Comparison of ENCODE assay signal across 31 cellular contexts in genomic region chr18:38402509-38402908, GRCh38.
"Had no signal": no experiment of that assay in that cellular context is flagged by ENCODE, and none has a peak within 500 bp of the region (broad histone marks: within the 10 kb centered on the region; RNA-seq: fewer than 3 reads in every experiment).

No MANE protein-coding gene starts in this region.

- DNase-seq: activated CD4-positive, alpha-beta T cell treated with anti-CD3 and anti-CD28 coated beads for 36 hours; activated CD4-positive, alpha-beta T cell treated with anti-CD3 and anti-CD28 coated beads, Interleukin-2, amount 10 ng/mL, durations not matched to agents 7 days and 5 days; activated CD4-positive, alpha-beta T cell treated with anti-CD3 and anti-CD28 coated beads, Interleukin-2, amount 50 U/mL, for 48 hours; activated CD8-positive, alpha-beta T cell treated with anti-CD3 and anti-CD28 coated beads, Interleukin-2, amount 10 ng/mL, durations not matched to agents 7 days and 5 days; activated gamma-delta T cell; activated naive CD4-positive, alpha-beta T cell treated with Interleukin-2 at 50 U/mL for 16 hours; activated naive CD8-positive, alpha-beta T cell treated with anti-CD3 and anti-CD28 coated beads, Interleukin-2, amount 10 ng/mL, durations not matched to agents 7 days and 5 days; activated T-cell treated with anti-CD3 and anti-CD28 coated beads, Interleukin-2, amount 50 U/mL, for 24 hours; amygdala; NCI-H1048; NCI-H1105 treated with DMSO at 0.1 percent for 48 hours; NCI-H1436; NCI-H1694; NCI-H2029; NCI-H2171 treated with DMSO at 0.1 percent for 48 hours; NCI-H2227 treated with DMSO at 0.1 percent for 48 hours; NCI-H446; NCI-H510A treated with DMSO at 0.1 percent for 48 hours; NCI-H526 treated with DMSO at 0.1 percent for 48 hours; NCI-H82; PC-3; Peyer's patch; RPMI8226; SHP77 treated with DMSO at 0.1 percent for 48 hours; SK-N-SH had no signal

- H3K4me1 Mint-ChIP-seq: activated CD4-positive, alpha-beta T cell treated with anti-CD3 and anti-CD28 coated beads, Interleukin-2, amount 10 ng/mL, durations not matched to agents 7 days and 5 days; activated naive CD4-positive, alpha-beta T cell treated with anti-CD3 and anti-CD28 coated beads, Interleukin-2, amount 50 U/mL, for 24 hours; activated naive CD8-positive, alpha-beta T cell treated with anti-CD3 and anti-CD28 coated beads, Interleukin-2, amount 10 ng/mL, durations not matched to agents 7 days and 5 days; central memory CD8-positive, alpha-beta T cell had no signal

- H3K27ac Mint-ChIP-seq: activated CD4-positive, alpha-beta T cell treated with anti-CD3 and anti-CD28 coated beads for 36 hours; activated CD4-positive, alpha-beta T cell treated with anti-CD3 and anti-CD28 coated beads, Interleukin-2, amount 10 ng/mL, durations not matched to agents 7 days and 5 days; activated CD8-positive, alpha-beta T cell treated with anti-CD3 and anti-CD28 coated beads, Interleukin-2, amount 10 ng/mL, durations not matched to agents 7 days and 5 days; activated naive CD4-positive, alpha-beta T cell treated with anti-CD3 and anti-CD28 coated beads, Interleukin-2, amount 50 U/mL, for 24 hours; activated naive CD8-positive, alpha-beta T cell treated with anti-CD3 and anti-CD28 coated beads, Interleukin-2, amount 10 ng/mL, durations not matched to agents 7 days and 5 days; activated T-cell treated with anti-CD3 and anti-CD28 coated beads, Interleukin-2, amount 50 U/mL, for 24 hours; activated T-helper 2 cell treated with anti-CD3 and anti-CD28 coated beads, Interferon-gamma antibody, Interleukin-2, Interleukin-4, amounts not matched to agents 10 μg/mL and 5 μg/mL and 100 μg/mL, durations not matched to agents 14 hours and 24 hours and 36 hours; T-helper 1 cell treated with Interleukin-12 subunit alpha and Interleukin-12 subunit beta and Interleukin-4 antibody, amounts not matched to agents 30 μg/mL and 1 μg/mL, for 36 hours; T-helper 2 cell treated with Interferon-gamma antibody and Interleukin-4, amounts not matched to agents 5 μg/mL and 100 μg/mL, for 36 hours had no signal

- H3K9me3 Mint-ChIP-seq: activated naive CD4-positive, alpha-beta T cell treated with anti-CD3 and anti-CD28 coated beads, Interleukin-2, amount 50 U/mL, for 24 hours; activated T-helper 2 cell treated with anti-CD3 and anti-CD28 coated beads, Interferon-gamma antibody, Interleukin-2, Interleukin-4, amounts not matched to agents 10 μg/mL and 5 μg/mL and 100 μg/mL, durations not matched to agents 14 hours and 24 hours and 36 hours; T-helper 1 cell treated with Interleukin-12 subunit alpha and Interleukin-12 subunit beta and Interleukin-4 antibody, amounts not matched to agents 30 μg/mL and 1 μg/mL, for 36 hours had no signal

- H3K36me3 Mint-ChIP-seq: activated naive CD4-positive, alpha-beta T cell treated with anti-CD3 and anti-CD28 coated beads, Interleukin-2, amount 50 U/mL, for 24 hours; activated naive CD8-positive, alpha-beta T cell treated with anti-CD3 and anti-CD28 coated beads, Interleukin-2, amount 10 ng/mL, durations not matched to agents 7 days and 5 days had no signal

- ATAC-seq: activated CD4-positive, alpha-beta T cell treated with anti-CD3 and anti-CD28 coated beads for 36 hours; activated CD4-positive, CD25-positive, alpha-beta regulatory T cell treated with anti-CD3 and anti-CD28 coated beads, Interleukin-2, amount 50 U/mL, for 24 hours; activated CD8-positive, alpha-beta T cell treated with anti-CD3 and anti-CD28 coated beads, Interleukin-2, amount 10 ng/mL, durations not matched to agents 7 days and 5 days; PC-3 had no signal

- H3K27me3 Mint-ChIP-seq: activated CD4-positive, alpha-beta T cell treated with anti-CD3 and anti-CD28 coated beads for 36 hours; activated CD4-positive, alpha-beta T cell treated with anti-CD3 and anti-CD28 coated beads, Interleukin-2, amount 10 ng/mL, durations not matched to agents 7 days and 5 days; activated naive CD8-positive, alpha-beta T cell treated with anti-CD3 and anti-CD28 coated beads, Interleukin-2, amount 10 ng/mL, durations not matched to agents 7 days and 5 days; activated T-cell treated with anti-CD3 and anti-CD28 coated beads, Interleukin-2, amount 50 U/mL, for 24 hours; central memory CD8-positive, alpha-beta T cell had no signal

- H3K4me3 Mint-ChIP-seq: activated CD4-positive, alpha-beta T cell treated with anti-CD3 and anti-CD28 coated beads for 36 hours; activated CD4-positive, alpha-beta T cell treated with anti-CD3 and anti-CD28 coated beads, Interleukin-2, amount 10 ng/mL, durations not matched to agents 7 days and 5 days; activated CD8-positive, alpha-beta T cell treated with anti-CD3 and anti-CD28 coated beads, Interleukin-2, amount 10 ng/mL, durations not matched to agents 7 days and 5 days; activated naive CD4-positive, alpha-beta T cell treated with anti-CD3 and anti-CD28 coated beads, Interleukin-2, amount 50 U/mL, for 24 hours; activated naive CD8-positive, alpha-beta T cell treated with anti-CD3 and anti-CD28 coated beads, Interleukin-2, amount 10 ng/mL, durations not matched to agents 7 days and 5 days; activated T-cell treated with anti-CD3 and anti-CD28 coated beads, Interleukin-2, amount 50 U/mL, for 24 hours; central memory CD8-positive, alpha-beta T cell; T-helper 1 cell treated with Interleukin-12 subunit alpha and Interleukin-12 subunit beta and Interleukin-4 antibody, amounts not matched to agents 30 μg/mL and 1 μg/mL, for 36 hours; T-helper 2 cell treated with Interferon-gamma antibody and Interleukin-4, amounts not matched to agents 5 μg/mL and 100 μg/mL, for 36 hours had no signal
